16 cellular contexts compared by ENCODE assay signal in the genomic region with DNA sequence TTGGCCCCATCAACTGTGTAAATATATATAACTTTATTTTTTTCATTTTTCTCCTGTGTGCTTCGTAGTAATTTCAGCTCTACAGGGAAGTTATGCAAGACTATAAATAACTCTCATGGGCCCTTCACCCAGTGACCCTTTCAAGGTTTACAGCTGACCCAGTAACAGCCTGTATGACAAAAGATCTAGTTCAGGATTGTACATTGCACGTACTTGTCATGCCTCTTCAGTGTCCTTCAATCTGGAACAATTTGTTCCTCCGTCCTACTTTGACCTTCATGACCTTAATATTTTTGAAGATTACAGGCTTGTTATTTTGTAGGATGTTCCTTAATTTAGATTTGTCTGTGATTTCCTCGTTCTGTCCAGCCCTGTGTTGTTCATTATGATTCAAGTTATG. TPM values are rescaled to one million over a fixed set of nuclear protein-coding genes. Genes with fewer than 3 reads are reported as not detected.
"Had no signal": no experiment of that assay in that cellular context is flagged by ENCODE, and none has a peak within 500 bp of the region (broad histone marks: within the 10 kb centered on the region; RNA-seq: fewer than 3 reads in every experiment).

No MANE protein-coding gene starts in this region.

- DNase-seq: activated B cell treated with CpG ODN at 0.5 μM for 24 hours; activated CD4-positive, alpha-beta T cell treated with anti-CD3 and anti-CD28 coated beads, Interleukin-2, amount 10 ng/mL, durations not matched to agents 7 days and 5 days; activated CD8-positive, alpha-beta memory T cell treated with anti-CD3 and anti-CD28 coated beads for 24 hours; activated naive CD4-positive, alpha-beta T cell treated with anti-CD3 and anti-CD28 coated beads, Interleukin-2, amount 50 U/mL, for 16 hours; amniotic stem cell; body of pancreas; dermis blood vessel endothelial cell; immature natural killer cell; mesendoderm; nephron progenitor cell; stomach; T-helper 17 cell had no signal

- H3K4me3 ChIP-seq: body of pancreas, skin epidermis, stomach, thoracic aorta had no signal

- H3K36me3 ChIP-seq: stomach, thoracic aorta had no signal

- H3K27me3 ChIP-seq: body of pancreas, stomach had no signal

- ATAC-seq: body of pancreas, T-helper 17 cell had no signal

- H3K27ac ChIP-seq: body of pancreas, skin epidermis, stomach, thoracic aorta had no signal

- H3K4me1 ChIP-seq: body of pancreas had no signal

- H3K9me3 ChIP-seq: body of pancreas, thoracic aorta had no signal

RNA-seq across cellular contexts. Expression of a gene that starts 40.5 kb away (rescaled TPM):
- total RNA-seq: activated B cell treated with CpG ODN at 0.5 μM for 24 hours; activated CD4-positive, alpha-beta T cell treated with anti-CD3 and anti-CD28 coated beads, Interleukin-2, amount 10 ng/mL, durations not matched to agents 7 days and 5 days; body of pancreas; dermis blood vessel endothelial cell; epithelial cell of proximal tubule; glomerular endothelial cell; T-helper 17 cell; thoracic aorta had no signal
- polyA plus RNA-seq: immature natural killer cell had no signal

RNA-seq across cellular contexts. Expression of a gene that starts 46.7 kb away (rescaled TPM):
- total RNA-seq: activated B cell treated with CpG ODN at 0.5 μM for 24 hours; activated CD4-positive, alpha-beta T cell treated with anti-CD3 and anti-CD28 coated beads, Interleukin-2, amount 10 ng/mL, durations not matched to agents 7 days and 5 days; dermis blood vessel endothelial cell; glomerular endothelial cell; T-helper 17 cell had no signal
- polyA plus RNA-seq: immature natural killer cell had no signal
